ENCODE assay signal across 8 cellular contexts in genomic region chr9:83706703-83707517, GRCh38. TPM values are rescaled to one million over a fixed set of nuclear protein-coding genes. Genes with fewer than 3 reads are reported as not detected.
DNase-seq lines count a peak whose midpoint lies in the region; ATAC-seq and TF ChIP-seq lines count a peak whose summit lies in the region.

No MANE protein-coding gene starts in this region.

- no peaks in the 10 kb centered on the region for H3K27me3 ChIP-seq in muscle layer of colon (ENCODE audit: control insufficient read depth in 1 of 2, insufficient read depth in 2 of 2, low read length in 2 of 2)

- peak overlapping the region; percentile 93 for H3K27ac Mint-ChIP-seq in endothelial cell (ENCODE audit: unreplicated experiment)

- H3K4me3 Mint-ChIP-seq in endothelial cell (ENCODE audit: unreplicated experiment): peak overlapping the region; percentile 94

- TF ChIP-seq CTCF in endothelial cell (IDR thresholded peaks at IDR 0.05; ENCODE audit: unreplicated experiment): no peak

- no peaks in the 10 kb centered on the region for H3K9me3 Mint-ChIP-seq in endothelial cell (ENCODE audit: unreplicated experiment)

- H3K27ac ChIP-seq in muscle layer of colon (ENCODE audit: low read depth, low read length): peak overlapping the region; percentile 94

- H3K4me1 Mint-ChIP-seq in endothelial cell (ENCODE audit: unreplicated experiment): peaks cover 31% of the 10 kb centered on the region

- peak; percentile 21 for DNase-seq in NCI-H1105 treated with DMSO at 0.1 percent for 48 hours (lab: John Stamatoyannopoulos, UW)
- peak; percentile 88 for DNase-seq in activated CD8-positive, alpha-beta memory T cell treated with anti-CD3 and anti-CD28 coated beads for 24 hours
- peak; percentile 80 for DNase-seq in endothelial cell (ENCODE audit: low spot score)
- peak; percentile 48 for DNase-seq in stimulated activated CD8-positive, alpha-beta memory T cell treated with anti-CD3 and anti-CD28 coated beads, Interleukin-7, amount 100 ng/mL, for 24 hours (ENCODE audit: low read depth)
- DNase-seq in cortex of kidney (lab: John Stamatoyannopoulos, UW): no peak

- H3K4me1 ChIP-seq in muscle layer of colon (ENCODE audit: insufficient read depth, low read length): peaks cover 24% of the 10 kb centered on the region

- no peaks in the 10 kb centered on the region for H3K36me3 ChIP-seq in muscle layer of colon (ENCODE audit: insufficient read depth, low read length)

- peaks cover 9% of the 10 kb centered on the region for H3K36me3 Mint-ChIP-seq in endothelial cell (ENCODE audit: low read depth, unreplicated experiment)

- peak overlapping the region; percentile 85 to 94 for H3K4me3 ChIP-seq in muscle layer of colon (ENCODE audit: low read depth in 1 of 2, low read length in 2 of 2)

- peak; percentile 5 for ATAC-seq in GM18499 (IDR thresholded peaks at IDR 0.05; ENCODE audit: insufficient read depth, unreplicated experiment)
- peak; percentile 20 for ATAC-seq in HG02610 (IDR thresholded peaks at IDR 0.05; ENCODE audit: unreplicated experiment)

- no peaks in the 10 kb centered on the region for H3K9me3 ChIP-seq in muscle layer of colon (ENCODE audit: low read length)

- peaks cover 22% of the 10 kb centered on the region for H3K27me3 Mint-ChIP-seq in endothelial cell (ENCODE audit: unreplicated experiment)

- peak overlapping the region; percentile 79 for H3K9ac ChIP-seq in muscle layer of colon (ENCODE audit: low read length)

RNA-seq across cellular contexts. Expression of gene UBQLN1, which starts 0.8 kb away (rescaled TPM):
- total RNA-seq in endothelial cell (ENCODE audit: unreplicated experiment): 102 TPM
